8 cellular contexts compared by ENCODE assay signal in genomic region chr2:144516981-144517824, GRCh38.
DNase-seq lines count a peak whose midpoint lies in the region; ATAC-seq and TF ChIP-seq lines count a peak whose summit lies in the region.

No MANE protein-coding gene starts in this region.

- peaks cover 13% of the 10 kb centered on the region for H3K27me3 ChIP-seq in DOHH2 (ENCODE audit: control insufficient read depth, low read length)

- peaks cover 14% of the 10 kb centered on the region for H3F3A ChIP-seq in DOHH2 (ENCODE audit: control insufficient read depth, insufficient read depth)

- peaks cover 2% of the 10 kb centered on the region for H3K36me3 Mint-ChIP-seq in T-helper 1 cell treated with Interleukin-12 subunit alpha and Interleukin-12 subunit beta and Interleukin-4 antibody, amounts not matched to agents 30 μg/mL and 1 μg/mL, for 36 hours (ENCODE audit: low read depth)

- peaks cover 12% of the 10 kb centered on the region for H3K4me1 Mint-ChIP-seq in T-helper 1 cell treated with Interleukin-12 subunit alpha and Interleukin-12 subunit beta and Interleukin-4 antibody, amounts not matched to agents 30 μg/mL and 1 μg/mL, for 36 hours (ENCODE audit: low read depth)

- H3K4me3 ChIP-seq in DOHH2 (ENCODE audit: low read length) (peak overlapping the region; percentile 83), choroid plexus epithelial cell (ENCODE audit: low read depth, low read length) (peak overlapping the region; percentile 88)

- no peaks in the 10 kb centered on the region for H3K9me2 ChIP-seq in DOHH2 (replicated peaks; ENCODE audit: control insufficient read depth, low read length)

- TF ChIP-seq CTCF in DOHH2 (IDR thresholded peaks at IDR 0.05; ENCODE audit: low read depth, low read length, poor library complexity, severe bottlenecking), result no peak
- no peak for TF ChIP-seq CTCF in choroid plexus epithelial cell (conservative IDR thresholded peaks at IDR 0.05; ENCODE audit: low read depth, low read length)

- DNase-seq in HPDE6-E6E7 (ENCODE audit: extremely low spot score), result peak; percentile 59
- peak; percentile 98 for DNase-seq in choroid plexus epithelial cell (ENCODE audit: low read depth)
- DNase-seq in left kidney (ENCODE audit: low read depth, low spot score), result peak; percentile 74
- peak; percentile 42 to 48 for DNase-seq in stimulated activated CD4-positive, alpha-beta T cell treated with anti-CD3 and anti-CD28 coated beads, Interleukin-2, amount 100 ng/mL, for 48 hours
- no peak for DNase-seq in epidermal melanocyte (ENCODE audit: insufficient read length, low spot score)

- no peak overlapping the region for H3K4me3 Mint-ChIP-seq in T-helper 1 cell treated with Interleukin-12 subunit alpha and Interleukin-12 subunit beta and Interleukin-4 antibody, amounts not matched to agents 30 μg/mL and 1 μg/mL, for 36 hours

- peaks cover 39% of the 10 kb centered on the region for H3K4me1 ChIP-seq in DOHH2 (ENCODE audit: control insufficient read depth, low read length)

- peak; percentile 55 for ATAC-seq in GM21390 (IDR thresholded peaks at IDR 0.05; ENCODE audit: unreplicated experiment)

- peaks cover 9% of the 10 kb centered on the region for H3K36me3 ChIP-seq in DOHH2 (ENCODE audit: control insufficient read depth, low read length)

- H3K27ac Mint-ChIP-seq in T-helper 1 cell treated with Interleukin-12 subunit alpha and Interleukin-12 subunit beta and Interleukin-4 antibody, amounts not matched to agents 30 μg/mL and 1 μg/mL, for 36 hours, result peak overlapping the region; percentile 98

- no peaks in the 10 kb centered on the region for H3K9me3 ChIP-seq in DOHH2 (ENCODE audit: control insufficient read depth, insufficient read depth, low read length)

- peaks cover 15% of the 10 kb centered on the region for H4K20me1 ChIP-seq in DOHH2 (ENCODE audit: control insufficient read depth, insufficient read depth, low read depth, low read length)

- peaks cover 31% of the 10 kb centered on the region for H3K79me2 ChIP-seq in DOHH2 (ENCODE audit: control insufficient read depth, low read length)

- H3K9me3 Mint-ChIP-seq in T-helper 1 cell treated with Interleukin-12 subunit alpha and Interleukin-12 subunit beta and Interleukin-4 antibody, amounts not matched to agents 30 μg/mL and 1 μg/mL, for 36 hours, result no peaks in the 10 kb centered on the region

- H3K27me3 Mint-ChIP-seq in T-helper 1 cell treated with Interleukin-12 subunit alpha and Interleukin-12 subunit beta and Interleukin-4 antibody, amounts not matched to agents 30 μg/mL and 1 μg/mL, for 36 hours (ENCODE audit: low read depth), result peaks cover 56% of the 10 kb centered on the region

- H3K27ac ChIP-seq in DOHH2 (ENCODE audit: low read depth, low read length), result peak overlapping the region; percentile 16

- peak overlapping the region; percentile 88 for H3K4me2 ChIP-seq in DOHH2 (ENCODE audit: low read length)
